In the genomic region with DNA sequence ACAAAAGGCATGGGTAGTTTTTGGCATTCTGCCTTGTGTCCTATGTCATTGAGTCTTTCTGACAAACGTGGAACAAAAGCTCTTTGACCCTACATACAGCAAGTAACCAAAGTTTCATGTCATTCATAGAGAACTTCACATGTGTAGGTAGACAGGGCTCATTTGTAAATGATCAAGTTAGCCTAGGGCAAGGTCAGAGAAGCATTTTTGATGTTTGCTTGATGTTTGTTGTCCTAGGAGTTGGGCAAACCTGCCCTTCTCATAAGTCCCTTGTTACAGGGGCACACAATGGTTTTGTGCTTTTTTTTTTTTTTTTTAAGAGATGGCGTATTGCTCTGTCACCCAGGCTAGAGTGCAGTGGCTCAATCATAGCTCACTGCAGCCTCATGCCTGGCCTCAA, we compare ENCODE assay signal across 22 cellular contexts.
DNase-seq lines count a peak whose midpoint lies in the region; ATAC-seq, FAIRE-seq and TF ChIP-seq lines count a peak whose summit lies in the region.
"Had no signal": no experiment of that assay in that cellular context is flagged by ENCODE, and none has a peak within 500 bp of the region (broad histone marks: within the 10 kb centered on the region; RNA-seq: fewer than 3 reads in every experiment).

No MANE protein-coding gene starts in this region.

- H3K4me3 ChIP-seq in A549 = no peak overlapping the region
- H3K4me3 ChIP-seq: BLaER1 treated with 17β-estradiol and CSF1 and Interleukin-3, amounts not matched to agents 10 nM and 100 nM; GM12878 had no signal

- H3K27ac ChIP-seq in A549 = no peak overlapping the region
- peak overlapping the region; percentile 99 for H3K27ac ChIP-seq in epithelial cell of prostate
- H3K27ac ChIP-seq: BLaER1 treated with 17β-estradiol and CSF1 and Interleukin-3, amounts not matched to agents 10 nM and 100 nM; C4-2B had no signal

- H3K4me2 ChIP-seq in A549 = no peak overlapping the region
- H3K4me2 ChIP-seq: BLaER1 treated with 17β-estradiol and CSF1 and Interleukin-3, amounts not matched to agents 10 nM and 100 nM had no signal

- 46% methylated on average over 2 of the region's 2 CpGs for WGBS in A549 (ENCODE audit: missing lambda C conversion rate)

- POLR2A ChIA-PET in A549 (lab: Yijun Ruan, JAX) = no interaction called here

- no peak for TF ChIP-seq POLR2A in A549 (IDR thresholded peaks at IDR 0.05; ENCODE audit: low read length)

- CTCF ChIA-PET in A549 (lab: Yijun Ruan, JAX) = no interaction called here

- TF ChIP-seq EP300 in A549 (IDR thresholded peaks at IDR 0.05) = no peak

- in situ Hi-C loops in SK-MEL-5 (cut with HindIII; ENCODE audit: low pct_unique_long_range_greater_than_20kb, low sequenced_read_pairs) = no loop called here

- TF ChIP-seq CTCF in A549 (IDR thresholded peaks at IDR 0.05) = no peak

- H3K9me3 ChIP-seq in A549 = no peaks in the 10 kb centered on the region
- H3K9me3 ChIP-seq: Caco-2 had no signal

- ATAC-seq in A549 = no peak
- ATAC-seq: CD8-positive, alpha-beta T cell; GM12878 had no signal

- H3K4me1 ChIP-seq in A549 = no peaks in the 10 kb centered on the region
- H3K4me1 ChIP-seq: Caco-2 had no signal

- no peak for TF ChIP-seq RAD21 in A549 (conservative IDR thresholded peaks at IDR 0.05 in 1 of 2, IDR thresholded peaks at IDR 0.05 in 1 of 2)

- no peak for DNase-seq in A549 (ENCODE audit: low read depth in 1 of 2, low spot score in 1 of 2)
- peak; percentile 19 for DNase-seq in SK-MEL-5 (ENCODE audit: low read depth, low spot score)
- no peak for DNase-seq in epithelial cell of prostate (ENCODE audit: low read depth, low spot score)
- DNase-seq in urothelium cell line (ENCODE audit: low spot score) = no peak
- DNase-seq in EL = no peak
- no peak for DNase-seq in GOT3 (lab: John Stamatoyannopoulos, UW)
- DNase-seq in activated T-cell treated with anti-CD3 and anti-CD28 coated beads, Interleukin-2, amount 50 U/mL, for 1 hour = no peak
- DNase-seq: 8988T; AML-193; Caco-2; Calu3; CD4-positive, alpha-beta T cell; CD8-positive, alpha-beta T cell; DMS79 treated with DMSO at 0.1 percent for 48 hours; GDM1 had no signal

- FAIRE-seq in A549 (lab: Jason Lieb, UNC) = peak; percentile 51
- FAIRE-seq in urothelium cell line (lab: Jason Lieb, UNC) = peak; percentile 69
- FAIRE-seq: A204.1, D721Med, GM12878, GM12892, GM18507 had no signal

TF ChIP-seq in A549, 52 proteins besides CTCF, POLR2A, EP300 and RAD21:
- TF ChIP-seq HOXB13 (CRISPR knock-in tag; IDR thresholded peaks at IDR 0.05; ENCODE audit: low read depth) (no peak), JUNB (IDR thresholded peaks at IDR 0.05) (no peak), ESRRA (IDR thresholded peaks at IDR 0.05; ENCODE audit: borderline replicate concordance, low read length) (no peak), RARB (CRISPR knock-in tag; IDR thresholded peaks at IDR 0.05) (no peak), NR3C1 (IDR thresholded peaks at IDR 0.05) (no peak)
